1 cellular context compared by ENCODE assay signal in the genomic region with DNA sequence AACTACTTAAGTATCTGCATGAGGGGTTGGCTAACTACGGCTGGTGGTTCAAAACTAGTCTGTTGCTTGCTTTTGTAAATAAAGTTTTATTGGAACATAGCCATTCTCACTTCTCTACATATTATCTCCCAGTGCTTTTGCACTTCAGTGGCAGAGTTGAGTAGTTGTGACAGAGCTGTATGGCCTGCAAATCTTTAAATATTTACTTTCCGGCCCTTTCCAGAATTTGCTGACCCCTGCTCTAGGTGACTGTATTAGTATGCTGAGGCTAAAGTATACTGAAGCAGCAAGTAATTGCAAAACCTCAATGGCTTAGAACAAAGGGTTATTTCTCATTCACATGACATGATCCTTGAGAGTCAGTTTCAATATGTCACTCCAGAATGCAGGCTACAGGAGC.
TF ChIP-seq lines count a peak whose summit lies in the region.

No MANE protein-coding gene starts in this region.

TF ChIP-seq in HepG2, 621 proteins besides CTCF, POLR2A, EP300 and RAD21 (continued from another document):
- TF ChIP-seq, protein P1, sequence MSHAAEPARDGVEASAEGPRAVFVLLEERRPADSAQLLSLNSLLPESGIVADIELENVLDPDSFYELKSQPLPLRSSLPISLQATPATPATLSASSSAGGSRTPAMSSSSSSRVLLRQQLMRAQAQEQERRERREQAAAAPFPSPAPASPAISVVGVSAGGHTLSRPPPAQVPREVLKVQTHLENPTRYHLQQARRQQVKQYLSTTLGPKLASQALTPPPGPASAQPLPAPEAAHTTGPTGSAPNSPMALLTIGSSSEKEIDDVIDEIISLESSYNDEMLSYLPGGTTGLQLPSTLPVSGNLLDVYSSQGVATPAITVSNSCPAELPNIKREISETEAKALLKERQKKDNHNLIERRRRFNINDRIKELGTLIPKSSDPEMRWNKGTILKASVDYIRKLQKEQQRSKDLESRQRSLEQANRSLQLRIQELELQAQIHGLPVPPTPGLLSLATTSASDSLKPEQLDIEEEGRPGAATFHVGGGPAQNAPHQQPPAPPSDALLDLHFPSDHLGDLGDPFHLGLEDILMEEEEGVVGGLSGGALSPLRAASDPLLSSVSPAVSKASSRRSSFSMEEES (CRISPR knock-in tag; IDR thresholded peaks at IDR 0.05) = 0 out of 2 replicates have a peak, but pooled peaks have one; percentile 16
- TF ChIP-seq ZNF224 (CRISPR knock-in tag; IDR thresholded peaks at IDR 0.05) (no peak), RFXAP (CRISPR knock-in tag; IDR thresholded peaks at IDR 0.05; ENCODE audit: borderline replicate concordance) (no peak), NFIB (CRISPR knock-in tag; IDR thresholded peaks at IDR 0.05; ENCODE audit: borderline replicate concordance) (no peak), CEBPG (CRISPR knock-in tag; IDR thresholded peaks at IDR 0.05) (peak; percentile 31; the same call in 1 of the 2 replicates), ZNF737 (CRISPR knock-in tag; IDR thresholded peaks at IDR 0.05; ENCODE audit: borderline replicate concordance) (no peak), ZNF773 (CRISPR knock-in tag; IDR thresholded peaks at IDR 0.05; ENCODE audit: borderline replicate concordance) (no peak), ZNF562 (CRISPR knock-in tag; IDR thresholded peaks at IDR 0.05; ENCODE audit: borderline replicate concordance) (no peak)
- TF ChIP-seq, protein P2, sequence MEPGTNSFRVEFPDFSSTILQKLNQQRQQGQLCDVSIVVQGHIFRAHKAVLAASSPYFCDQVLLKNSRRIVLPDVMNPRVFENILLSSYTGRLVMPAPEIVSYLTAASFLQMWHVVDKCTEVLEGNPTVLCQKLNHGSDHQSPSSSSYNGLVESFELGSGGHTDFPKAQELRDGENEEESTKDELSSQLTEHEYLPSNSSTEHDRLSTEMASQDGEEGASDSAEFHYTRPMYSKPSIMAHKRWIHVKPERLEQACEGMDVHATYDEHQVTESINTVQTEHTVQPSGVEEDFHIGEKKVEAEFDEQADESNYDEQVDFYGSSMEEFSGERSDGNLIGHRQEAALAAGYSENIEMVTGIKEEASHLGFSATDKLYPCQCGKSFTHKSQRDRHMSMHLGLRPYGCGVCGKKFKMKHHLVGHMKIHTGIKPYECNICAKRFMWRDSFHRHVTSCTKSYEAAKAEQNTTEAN (CRISPR knock-in tag; conservative IDR thresholded peaks at IDR 0.05) = 0 out of 2 replicates have a peak, but pooled peaks have one; percentile 22
- TF ChIP-seq, protein P3, sequence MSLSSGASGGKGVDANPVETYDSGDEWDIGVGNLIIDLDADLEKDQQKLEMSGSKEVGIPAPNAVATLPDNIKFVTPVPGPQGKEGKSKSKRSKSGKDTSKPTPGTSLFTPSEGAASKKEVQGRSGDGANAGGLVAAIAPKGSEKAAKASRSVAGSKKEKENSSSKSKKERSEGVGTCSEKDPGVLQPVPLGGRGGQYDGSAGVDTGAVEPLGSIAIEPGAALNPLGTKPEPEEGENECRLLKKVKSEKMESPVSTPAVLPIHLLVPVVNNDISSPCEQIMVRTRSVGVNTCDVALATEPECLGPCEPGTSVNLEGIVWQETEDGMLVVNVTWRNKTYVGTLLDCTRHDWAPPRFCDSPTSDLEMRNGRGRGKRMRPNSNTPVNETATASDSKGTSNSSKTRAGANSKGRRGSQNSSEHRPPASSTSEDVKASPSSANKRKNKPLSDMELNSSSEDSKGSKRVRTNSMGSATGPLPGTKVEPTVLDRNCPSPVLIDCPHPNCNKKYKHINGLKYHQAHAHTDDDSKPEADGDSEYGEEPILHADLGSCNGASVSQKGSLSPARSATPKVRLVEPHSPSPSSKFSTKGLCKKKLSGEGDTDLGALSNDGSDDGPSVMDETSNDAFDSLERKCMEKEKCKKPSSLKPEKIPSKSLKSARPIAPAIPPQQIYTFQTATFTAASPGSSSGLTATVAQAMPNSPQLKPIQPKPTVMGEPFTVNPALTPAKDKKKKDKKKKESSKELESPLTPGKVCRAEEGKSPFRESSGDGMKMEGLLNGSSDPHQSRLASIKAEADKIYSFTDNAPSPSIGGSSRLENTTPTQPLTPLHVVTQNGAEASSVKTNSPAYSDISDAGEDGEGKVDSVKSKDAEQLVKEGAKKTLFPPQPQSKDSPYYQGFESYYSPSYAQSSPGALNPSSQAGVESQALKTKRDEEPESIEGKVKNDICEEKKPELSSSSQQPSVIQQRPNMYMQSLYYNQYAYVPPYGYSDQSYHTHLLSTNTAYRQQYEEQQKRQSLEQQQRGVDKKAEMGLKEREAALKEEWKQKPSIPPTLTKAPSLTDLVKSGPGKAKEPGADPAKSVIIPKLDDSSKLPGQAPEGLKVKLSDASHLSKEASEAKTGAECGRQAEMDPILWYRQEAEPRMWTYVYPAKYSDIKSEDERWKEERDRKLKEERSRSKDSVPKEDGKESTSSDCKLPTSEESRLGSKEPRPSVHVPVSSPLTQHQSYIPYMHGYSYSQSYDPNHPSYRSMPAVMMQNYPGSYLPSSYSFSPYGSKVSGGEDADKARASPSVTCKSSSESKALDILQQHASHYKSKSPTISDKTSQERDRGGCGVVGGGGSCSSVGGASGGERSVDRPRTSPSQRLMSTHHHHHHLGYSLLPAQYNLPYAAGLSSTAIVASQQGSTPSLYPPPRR (CRISPR knock-in tag; IDR thresholded peaks at IDR 0.05; ENCODE audit: borderline replicate concordance) = peak; percentile 66; the same call in 1 of the 2 replicates
